In the genomic region with DNA sequence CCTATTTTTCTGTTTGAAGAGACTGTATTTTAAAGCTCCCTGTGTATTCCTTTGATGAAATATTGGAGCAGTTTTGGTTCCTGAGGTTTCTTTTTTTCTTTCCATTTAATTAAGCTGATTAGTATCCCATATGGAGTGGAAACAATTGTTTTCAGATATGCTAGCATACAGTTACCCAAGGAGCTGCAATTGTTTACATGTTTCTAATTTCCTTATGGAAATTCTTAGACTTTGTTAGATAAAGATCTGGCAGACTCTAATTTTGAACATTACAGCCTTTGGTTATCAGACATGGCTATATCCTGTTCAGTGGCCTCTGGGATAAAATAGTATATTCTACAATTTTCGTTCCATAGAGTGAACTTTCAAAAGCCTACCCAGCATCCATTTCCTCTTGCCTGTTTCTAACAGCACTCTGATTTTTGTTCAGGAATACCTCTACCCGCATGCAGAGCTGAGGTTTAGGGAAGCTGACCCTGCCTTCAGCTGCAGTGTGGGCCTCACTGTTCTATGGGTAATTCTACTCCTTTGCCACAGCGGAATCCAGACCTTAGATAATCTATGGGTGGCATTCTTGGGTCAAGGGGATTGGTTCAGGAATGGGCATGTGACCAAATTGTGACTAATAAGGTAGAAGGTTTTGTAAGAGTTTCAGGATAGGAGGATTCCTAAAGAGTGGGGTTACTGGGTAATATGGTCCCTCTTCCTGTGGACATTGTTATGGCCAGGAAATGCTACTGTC, we compare ENCODE assay signal across 16 cellular contexts.
DNase-seq lines count a peak whose midpoint lies in the region; ATAC-seq and TF ChIP-seq lines count a peak whose summit lies in the region.
"Had no signal": no experiment of that assay in that cellular context is flagged by ENCODE, and none has a peak within 500 bp of the region (broad histone marks: within the 10 kb centered on the region; RNA-seq: fewer than 3 reads in every experiment).

No MANE protein-coding gene starts in this region.

- H3K4me3 Mint-ChIP-seq in WTC11: no peak overlapping the region
- H3K4me3 Mint-ChIP-seq: CD4-positive, alpha-beta memory T cell had no signal

- H3K36me3 ChIP-seq in smooth muscle cell (ENCODE audit: low read depth): no peaks in the 10 kb centered on the region
- H3K36me3 ChIP-seq: BE2C, SJSA1 had no signal

- H3K9me3 ChIP-seq in smooth muscle cell (replicated peaks; ENCODE audit: low read depth): no peaks in the 10 kb centered on the region
- H3K9me3 ChIP-seq: BE2C, SJSA1 had no signal

- DNase-seq in WTC11 (ENCODE audit: low spot score) (no peak), fibroblast of mammary gland (ENCODE audit: low read depth) (peak; percentile 43), amygdala (lab: John Stamatoyannopoulos, UW) (no peak), smooth muscle cell (lab: John Stamatoyannopoulos, UW; ENCODE audit: unreplicated experiment) (no peak)
- DNase-seq: BE2C; CD4-positive, alpha-beta memory T cell; DND-41; NCI-H1436 treated with DMSO at 0.1 percent for 48 hours; NCI-H2081 treated with DMSO at 0.1 percent for 48 hours; NCI-H2227 treated with DMSO at 0.1 percent for 48 hours; NCI-H526 treated with DMSO at 0.1 percent for 48 hours; RPMI8226 had no signal

- TF ChIP-seq CTCF in WTC11 (IDR thresholded peaks at IDR 0.05) (no peak), fibroblast of mammary gland (conservative IDR thresholded peaks at IDR 0.05; ENCODE audit: control insufficient read depth, insufficient read depth, low read depth, low read length) (no peak), smooth muscle cell (IDR thresholded peaks at IDR 0.05; ENCODE audit: borderline replicate concordance, insufficient read depth, poor library complexity, severe bottlenecking) (no peak)

- H3K27ac Mint-ChIP-seq in WTC11: no peak overlapping the region
- H3K27ac Mint-ChIP-seq: CD4-positive, alpha-beta memory T cell had no signal

- no peaks in the 10 kb centered on the region for H4K20me1 ChIP-seq in smooth muscle cell (ENCODE audit: low read depth)

- no peak overlapping the region for H3K27ac ChIP-seq in smooth muscle cell (ENCODE audit: low read depth)
- H3K27ac ChIP-seq: SJSA1 had no signal

- H3K27me3 ChIP-seq in smooth muscle cell (ENCODE audit: low read depth): no peaks in the 10 kb centered on the region
- H3K27me3 ChIP-seq: BE2C, SJSA1 had no signal

- no peak for TF ChIP-seq RAD21 in Ishikawa (IDR thresholded peaks at IDR 0.05; ENCODE audit: low read depth)

- ATAC-seq in WTC11 (no peak), GM19397 (IDR thresholded peaks at IDR 0.05; ENCODE audit: unreplicated experiment) (no peak), GM19395 (IDR thresholded peaks at IDR 0.05; ENCODE audit: unreplicated experiment) (no peak)

- H3K4me1 Mint-ChIP-seq in WTC11: no peaks in the 10 kb centered on the region
- H3K4me1 Mint-ChIP-seq: CD4-positive, alpha-beta memory T cell had no signal

- H3K4me1 ChIP-seq in smooth muscle cell (ENCODE audit: low read depth): no peaks in the 10 kb centered on the region
- H3K4me1 ChIP-seq: BE2C, SJSA1 had no signal

- no peaks in the 10 kb centered on the region for H3K79me2 ChIP-seq in smooth muscle cell (ENCODE audit: low read depth)

- CTCF ChIA-PET in WTC11 (lab: Charles Lee): interaction anchor here (1.1 kb wide), 1 partner anchor 16 kb away, joined by 4 read pairs; no protein-coding TSS in a partner anchor

- POLR2A ChIA-PET in WTC11 (lab: Charles Lee): no interaction called here

- H3F3A ChIP-seq in smooth muscle cell (ENCODE audit: low read depth): no peaks in the 10 kb centered on the region

- no peak overlapping the region for H2AFZ ChIP-seq in smooth muscle cell (ENCODE audit: low read depth)

- TF ChIP-seq EP300 in Ishikawa (IDR thresholded peaks at IDR 0.05; ENCODE audit: borderline replicate concordance): no peak

- H3K27me3 Mint-ChIP-seq in WTC11 (ENCODE audit: low read depth): no peaks in the 10 kb centered on the region

- H3K9me3 Mint-ChIP-seq in WTC11: peaks cover 19% of the 10 kb centered on the region
- H3K9me3 Mint-ChIP-seq: CD4-positive, alpha-beta memory T cell had no signal

- no peak overlapping the region for H3K4me3 ChIP-seq in fibroblast of mammary gland (ENCODE audit: control insufficient read depth, low read depth, low read length)
- no peak overlapping the region for H3K4me3 ChIP-seq in smooth muscle cell
- H3K4me3 ChIP-seq: SJSA1 had no signal

- WGBS in smooth muscle cell (ENCODE audit: low lambda C conversion rate): 82% methylated on average over 3 of the region's 3 CpGs

- no peaks in the 10 kb centered on the region for H3K36me3 Mint-ChIP-seq in WTC11
- H3K36me3 Mint-ChIP-seq: CD4-positive, alpha-beta memory T cell had no signal

- H3K4me2 ChIP-seq in smooth muscle cell: no peak overlapping the region

- H3K9ac ChIP-seq in smooth muscle cell (ENCODE audit: low read depth): no peak overlapping the region

TF ChIP-seq in Ishikawa, 13 proteins besides CTCF, POLR2A, EP300 and RAD21:
- TF ChIP-seq CREB1 (IDR thresholded peaks at IDR 0.05; ENCODE audit: low read depth): no peak
- TF ChIP-seq USF1 (IDR thresholded peaks at IDR 0.05): peak; percentile 35; the same call in 1 of the 2 replicates

TF ChIP-seq in WTC11, 78 proteins besides CTCF, POLR2A, EP300 and RAD21:
- TF ChIP-seq, protein P1, sequence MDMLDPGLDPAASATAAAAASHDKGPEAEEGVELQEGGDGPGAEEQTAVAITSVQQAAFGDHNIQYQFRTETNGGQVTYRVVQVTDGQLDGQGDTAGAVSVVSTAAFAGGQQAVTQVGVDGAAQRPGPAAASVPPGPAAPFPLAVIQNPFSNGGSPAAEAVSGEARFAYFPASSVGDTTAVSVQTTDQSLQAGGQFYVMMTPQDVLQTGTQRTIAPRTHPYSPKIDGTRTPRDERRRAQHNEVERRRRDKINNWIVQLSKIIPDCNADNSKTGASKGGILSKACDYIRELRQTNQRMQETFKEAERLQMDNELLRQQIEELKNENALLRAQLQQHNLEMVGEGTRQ (CRISPR knock-in tag; IDR thresholded peaks at IDR 0.05): 0 out of 2 replicates have a peak, but pooled peaks have one; percentile 42
- TF ChIP-seq, protein P2, sequence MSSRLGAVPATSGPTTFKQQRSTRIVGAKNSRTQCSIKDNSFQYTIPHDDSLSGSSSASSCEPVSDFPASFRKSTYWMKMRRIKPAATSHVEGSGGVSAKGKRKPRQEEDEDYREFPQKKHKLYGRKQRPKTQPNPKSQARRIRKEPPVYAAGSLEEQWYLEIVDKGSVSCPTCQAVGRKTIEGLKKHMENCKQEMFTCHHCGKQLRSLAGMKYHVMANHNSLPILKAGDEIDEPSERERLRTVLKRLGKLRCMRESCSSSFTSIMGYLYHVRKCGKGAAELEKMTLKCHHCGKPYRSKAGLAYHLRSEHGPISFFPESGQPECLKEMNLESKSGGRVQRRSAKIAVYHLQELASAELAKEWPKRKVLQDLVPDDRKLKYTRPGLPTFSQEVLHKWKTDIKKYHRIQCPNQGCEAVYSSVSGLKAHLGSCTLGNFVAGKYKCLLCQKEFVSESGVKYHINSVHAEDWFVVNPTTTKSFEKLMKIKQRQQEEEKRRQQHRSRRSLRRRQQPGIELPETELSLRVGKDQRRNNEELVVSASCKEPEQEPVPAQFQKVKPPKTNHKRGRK (CRISPR knock-in tag; IDR thresholded peaks at IDR 0.05; ENCODE audit: borderline replicate concordance): no peak
